Comparison of ENCODE assay signal across 8 cellular contexts in the genomic region with DNA sequence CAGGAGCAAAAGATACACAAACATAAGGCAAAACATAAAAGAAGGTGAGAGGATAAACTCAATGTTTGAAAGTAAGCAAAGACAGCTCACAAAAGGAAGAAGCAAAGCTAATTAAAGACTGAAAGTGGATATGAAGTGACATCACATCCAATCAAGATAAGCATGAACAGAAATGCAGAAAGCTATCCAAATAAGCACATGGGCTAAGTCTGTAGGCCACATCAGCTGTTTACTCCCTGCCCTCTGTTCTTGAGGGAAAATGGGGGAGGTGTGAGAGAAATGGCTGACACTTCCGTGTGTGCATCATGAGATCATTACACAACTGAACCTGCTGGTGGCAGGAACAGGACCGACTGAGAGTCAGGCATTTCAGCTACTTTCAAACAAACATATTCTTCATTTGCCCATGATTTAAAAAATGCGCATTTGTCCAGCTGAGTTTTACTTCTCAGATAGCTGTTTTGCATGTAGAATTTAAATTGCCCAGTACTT. TPM values are rescaled to one million over a fixed set of nuclear protein-coding genes. Genes with fewer than 3 reads are reported as not detected.
DNase-seq lines count a peak whose midpoint lies in the region; ATAC-seq and TF ChIP-seq lines count a peak whose summit lies in the region.

No MANE protein-coding gene starts in this region.

- no peak overlapping the region for H3K14ac ChIP-seq in mesenchymal stem cell (ENCODE audit: low read length in 2 of 2)

- no peak overlapping the region for H3K9ac ChIP-seq in mesenchymal stem cell (ENCODE audit: low read length)

- H2BK12ac ChIP-seq in mesenchymal stem cell (ENCODE audit: low read length in 2 of 2), result no peak overlapping the region

- no peaks in the 10 kb centered on the region for H3K9me3 ChIP-seq in mesenchymal stem cell (ENCODE audit: control insufficient read depth, low read length)

- H3K27ac ChIP-seq in brain microvascular endothelial cell (no peak overlapping the region), mesenchymal stem cell (ENCODE audit: low read length, poor library complexity, severe bottlenecking) (no peak overlapping the region)

- H3K23ac ChIP-seq in mesenchymal stem cell (ENCODE audit: low read length in 2 of 2), result no peak overlapping the region

- H3K36me3 ChIP-seq in brain microvascular endothelial cell (replicated peaks) (no peaks in the 10 kb centered on the region), mesenchymal stem cell (ENCODE audit: control insufficient read depth in 1 of 2, insufficient read depth in 2 of 2, low read depth in 1 of 2, low read length in 2 of 2) (no peaks in the 10 kb centered on the region)

- H3K27me3 ChIP-seq in brain microvascular endothelial cell (replicated peaks) (no peaks in the 10 kb centered on the region), mesenchymal stem cell (ENCODE audit: control insufficient read depth in 1 of 2, insufficient read depth in 1 of 2, low read length in 2 of 2) (no peaks in the 10 kb centered on the region)

- no peak overlapping the region for H4K91ac ChIP-seq in mesenchymal stem cell (ENCODE audit: low read length)

- H3K79me1 ChIP-seq in mesenchymal stem cell (replicated peaks; ENCODE audit: low read length, poor library complexity, severe bottlenecking), result no peaks in the 10 kb centered on the region

- H3K4me1 ChIP-seq in mesenchymal stem cell (ENCODE audit: control insufficient read depth, insufficient read depth, low read depth, low read length), result no peaks in the 10 kb centered on the region

- no peak overlapping the region for H3K18ac ChIP-seq in mesenchymal stem cell (ENCODE audit: low read depth in 1 of 2, low read length in 2 of 2)

- H2AFZ ChIP-seq in mesenchymal stem cell (ENCODE audit: low read depth, low read length), result peak overlapping the region; percentile 78

- no peak overlapping the region for H3K4me3 ChIP-seq in brain microvascular endothelial cell (ENCODE audit: low read depth, low read length)
- no peak overlapping the region for H3K4me3 ChIP-seq in mesenchymal stem cell (ENCODE audit: insufficient read depth in 1 of 2, low read depth in 1 of 2, low read length in 2 of 2)

- H3K4ac ChIP-seq in mesenchymal stem cell (ENCODE audit: low read depth in 1 of 2, low read length in 2 of 2), result no peak overlapping the region

- no peak overlapping the region for H4K8ac ChIP-seq in mesenchymal stem cell (ENCODE audit: low read length)

- no peak for TF ChIP-seq CTCF in brain microvascular endothelial cell (IDR thresholded peaks at IDR 0.05; ENCODE audit: low read depth, low read length, missing control alignments)

- DNase-seq in GM03348 (ENCODE audit: low spot score), result peak; percentile 25
- peak; percentile 33 for DNase-seq in NCI-H1048 (lab: John Stamatoyannopoulos, UW)
- DNase-seq in brain microvascular endothelial cell, result peak; percentile 14
- peak; percentile 85 for DNase-seq in mesenchymal stem cell
- no peak for DNase-seq in stimulated activated CD4-positive, alpha-beta T cell treated with anti-CD3 and anti-CD28 coated beads, Interleukin-4, amount 100 ng/mL, for 4 hours
- DNase-seq in cerebellum (ENCODE audit: low spot score), result no peak

- no peak overlapping the region for H2BK5ac ChIP-seq in mesenchymal stem cell (ENCODE audit: low read depth, low read length, poor library complexity, severe bottlenecking)

- 20% methylated on average over 2 of the region's 3 CpGs for WGBS in mesenchymal stem cell

- no peak overlapping the region for H2BK120ac ChIP-seq in mesenchymal stem cell (ENCODE audit: low read depth, low read length)

- no peak overlapping the region for H3K4me2 ChIP-seq in mesenchymal stem cell (ENCODE audit: low read length, poor library complexity, severe bottlenecking)

- no peak overlapping the region for H2AK5ac ChIP-seq in mesenchymal stem cell (ENCODE audit: low read length, severe bottlenecking)

- in situ Hi-C loops in brain microvascular endothelial cell (cut with HindIII; ENCODE audit: low pct_ligation_motif_present, low sequenced_read_pairs), result no loop called here

- H2BK15ac ChIP-seq in mesenchymal stem cell (ENCODE audit: low read depth, poor library complexity, severe bottlenecking), result no peak overlapping the region

- ATAC-seq in HG02885 (IDR thresholded peaks at IDR 0.05; ENCODE audit: poor library complexity, unreplicated experiment), result no peak
- no peak for ATAC-seq in HG03097 (IDR thresholded peaks at IDR 0.05; ENCODE audit: low FRiP score, unreplicated experiment)

RNA-seq across cellular contexts. Expression of gene MAN1A2, which starts 27.3 kb away (rescaled TPM):
- polyA plus RNA-seq in mesenchymal stem cell (2013, experiment 1 of 2), result 28.6 TPM
- 29.2 TPM for polyA plus RNA-seq in mesenchymal stem cell (2013, experiment 2 of 2)
- total RNA-seq in cerebellum, result 63.8 TPM

Comparison
In these comparisons a context has a peak if more than half of its experiments do, and no peak if none do; other contexts are left out.
1. DNase-seq: peak in GM03348 (single experiment), NCI-H1048 (single experiment), brain microvascular endothelial cell (single experiment) and mesenchymal stem cell (single experiment); none in stimulated activated CD4-positive, alpha-beta T cell treated with anti-CD3 and anti-CD28 coated beads, Interleukin-4, amount 100 ng/mL, for 4 hours (0 of 2) and cerebellum (single experiment).